Comparison of ENCODE assay signal across 8 cellular contexts in genomic region chr2:240569523-240569997, GRCh38. TPM values are rescaled to one million over a fixed set of nuclear protein-coding genes. Genes with fewer than 3 reads are reported as not detected.
DNase-seq lines count a peak whose midpoint lies in the region; ATAC-seq and TF ChIP-seq lines count a peak whose summit lies in the region.

No MANE protein-coding gene starts in this region.

- DNase-seq in GM23248 (no peak), left ventricle myocardium superior (peak; percentile 35), NCI-H82 (lab: John Stamatoyannopoulos, UW) (no peak), GM10248 (ENCODE audit: extremely low spot score) (no peak), NCI-H1930 (lab: John Stamatoyannopoulos, UW) (no peak)
- no peak for DNase-seq in activated CD8-positive, alpha-beta T cell treated with anti-CD3 and anti-CD28 coated beads for 36 hours

- no peaks in the 10 kb centered on the region for H3K9me2 ChIP-seq in GM23248 (ENCODE audit: insufficient read depth)

- no peaks in the 10 kb centered on the region; the same call in 1 of the 2 replicates for H3F3A ChIP-seq in GM23248 (ENCODE audit: insufficient read depth)

- H2AFZ ChIP-seq in GM23248: no peak overlapping the region

- H3K9me3 ChIP-seq in GM23248 (ENCODE audit: low read depth): no peaks in the 10 kb centered on the region

- H3K9me3 Mint-ChIP-seq in activated CD8-positive, alpha-beta T cell treated with anti-CD3 and anti-CD28 coated beads for 36 hours: no peaks in the 10 kb centered on the region

- intact Hi-C loops in activated CD8-positive, alpha-beta T cell treated with anti-CD3 and anti-CD28 coated beads for 36 hours (cut with micrococcal nuclease): loop anchor here (5.0 kb wide), 2 partner anchors 52 to 53 kb away; no protein-coding TSS in a partner anchor
- intact Hi-C loops in left ventricle myocardium superior (cut with micrococcal nuclease): no loop called here

- no peaks in the 10 kb centered on the region for H3K27me3 ChIP-seq in GM23248 (replicated peaks; ENCODE audit: insufficient read depth)

- peak overlapping the region; percentile 74 for H3K4me3 ChIP-seq in GM23248
- peak overlapping the region; percentile 67 to 79 (median 71) for H3K4me3 ChIP-seq in skin epidermis

- WGBS in GM23248 (ENCODE audit: low coverage in 1 of 2, low lambda C conversion rate in 2 of 2, missing lambda C conversion rate in 2 of 2), 2 experiments: 86 to 91% methylated on average over 9 of the region's 9 CpGs

- TF ChIP-seq CTCF in activated CD8-positive, alpha-beta T cell treated with anti-CD3 and anti-CD28 coated beads for 36 hours (IDR thresholded peaks at IDR 0.05): no peak
- no peak for TF ChIP-seq CTCF in GM10248 (IDR thresholded peaks at IDR 0.05; ENCODE audit: control extremely low read depth, extremely low read depth, low read depth, missing control alignments)

- H3K27ac ChIP-seq in GM23248 (no peak overlapping the region), skin epidermis (peak overlapping the region in 13 of 21 experiments; percentile 10 to 90 (median 80))

- peak overlapping the region; percentile 69 for H3K4me2 ChIP-seq in GM23248 (ENCODE audit: unreplicated experiment)

- peak overlapping the region; percentile 70 for H3K27ac Mint-ChIP-seq in activated CD8-positive, alpha-beta T cell treated with anti-CD3 and anti-CD28 coated beads for 36 hours

- in situ Hi-C loops in GM23248 (cut with MboI): no loop called here

- no peak for ATAC-seq in activated CD8-positive, alpha-beta T cell treated with anti-CD3 and anti-CD28 coated beads for 36 hours
- ATAC-seq in left ventricle myocardium superior: no peak
- ATAC-seq in GM21526 (IDR thresholded peaks at IDR 0.05; ENCODE audit: low FRiP score, unreplicated experiment): no peak

- 0 out of 2 replicates have a peak, but pooled peaks cover 7% of the 10 kb centered on the region for H3K79me2 ChIP-seq in GM23248 (ENCODE audit: insufficient read depth)

- no peaks in the 10 kb centered on the region for H3K36me3 ChIP-seq in GM23248 (ENCODE audit: low read depth)

- peaks cover 17% of the 10 kb centered on the region for H3K4me1 ChIP-seq in GM23248 (ENCODE audit: insufficient read depth)

- peaks cover 9% of the 10 kb centered on the region for H3K36me3 Mint-ChIP-seq in activated CD8-positive, alpha-beta T cell treated with anti-CD3 and anti-CD28 coated beads for 36 hours (ENCODE audit: low read depth)

- POLR2A ChIA-PET in activated CD8-positive, alpha-beta T cell treated with anti-CD3 and anti-CD28 coated beads for 36 hours (lab: Charles Lee): interaction anchor here (0.9 to 13.3 kb wide), 4 partner anchors 9 to 55 kb away, joined by 3 to 118 read pairs (median 3); partner anchors contain the start of gene CAPN10
- POLR2A ChIA-PET in GM10248 (lab: Yijun Ruan, JAX): interaction anchor here (1.5 kb wide), 1 partner anchor 15 kb away, joined by 4 read pairs; no protein-coding TSS in a partner anchor

- no peaks in the 10 kb centered on the region for H4K20me1 ChIP-seq in GM23248 (ENCODE audit: insufficient read depth)

- CTCF ChIA-PET in activated CD8-positive, alpha-beta T cell treated with anti-CD3 and anti-CD28 coated beads for 36 hours (lab: Charles Lee): interaction anchor here (1.3 to 2.1 kb wide), 4 partner anchors 10 to 56 kb away, joined by 3 to 18 read pairs (median 8); partner anchors contain the start of gene CAPN10
- CTCF ChIA-PET in GM10248 (lab: Yijun Ruan, JAX): interaction anchor here (1.1 to 1.7 kb wide), 2 partner anchors 9 to 16 kb away, joined by 3 to 17 read pairs; no protein-coding TSS in a partner anchor

- H3K4me3 Mint-ChIP-seq in activated CD8-positive, alpha-beta T cell treated with anti-CD3 and anti-CD28 coated beads for 36 hours: peak overlapping the region; percentile 70

- H3K27me3 Mint-ChIP-seq in activated CD8-positive, alpha-beta T cell treated with anti-CD3 and anti-CD28 coated beads for 36 hours: no peaks in the 10 kb centered on the region

- H3K9ac ChIP-seq in GM23248: peak overlapping the region; percentile 66; the same call in 1 of the 2 replicates

- peaks cover 33% of the 10 kb centered on the region for H3K4me1 Mint-ChIP-seq in activated CD8-positive, alpha-beta T cell treated with anti-CD3 and anti-CD28 coated beads for 36 hours (ENCODE audit: low read depth)

RNA-seq across cellular contexts. Expression of gene RNPEPL1, which starts 1.3 kb away (rescaled TPM):
- 20.2 and 23.0 TPM in 2 replicates for total RNA-seq in GM23248 (2014; rRNA removed; shearing (Covaris generic))
- polyA plus RNA-seq in GM23248 (2016; fragmentation: Nextera tagmentation; extraction: Ambion mirVana): 11.1 and 11.2 TPM in 2 replicates
- 10 to 100 TPM; 39.1 to 40.5 TPM for total RNA-seq in activated CD8-positive, alpha-beta T cell treated with anti-CD3 and anti-CD28 coated beads for 36 hours
- 105 TPM for total RNA-seq in left ventricle myocardium superior

RNA-seq across cellular contexts. Expression of gene DUSP28, which starts 9.4 kb away (rescaled TPM):
- total RNA-seq in GM23248 (2014; rRNA removed; shearing (Covaris generic)): 1.5 and 3.2 TPM in 2 replicates
- 4.9 and 5.8 TPM in 2 replicates for polyA plus RNA-seq in GM23248 (2016; fragmentation: Nextera tagmentation; extraction: Ambion mirVana)
- 1 to 10 TPM; 4.5 to 6.2 TPM for total RNA-seq in activated CD8-positive, alpha-beta T cell treated with anti-CD3 and anti-CD28 coated beads for 36 hours
- total RNA-seq in left ventricle myocardium superior: 13.2 TPM

RNA-seq across cellular contexts. Expression of gene ANKMY1, which starts 11.8 kb away (rescaled TPM):
- total RNA-seq in GM23248 (2014; rRNA removed; shearing (Covaris generic)): 10.1 and 12.8 TPM in 2 replicates
- 5.1 and 5.6 TPM in 2 replicates for polyA plus RNA-seq in GM23248 (2016; fragmentation: Nextera tagmentation; extraction: Ambion mirVana)
- total RNA-seq in activated CD8-positive, alpha-beta T cell treated with anti-CD3 and anti-CD28 coated beads for 36 hours: 10 to 100 TPM; 14.5 to 18.6 TPM
- total RNA-seq in left ventricle myocardium superior: 5.1 TPM

RNA-seq across cellular contexts. Expression of gene CAPN10, which starts 17.0 kb away (rescaled TPM):
- 13.3 and 29.5 TPM in 2 replicates for total RNA-seq in GM23248 (2014; rRNA removed; shearing (Covaris generic))
- 10.0 and 11.5 TPM in 2 replicates for polyA plus RNA-seq in GM23248 (2016; fragmentation: Nextera tagmentation; extraction: Ambion mirVana)
- 10 to 100 TPM; 26.8 to 29.1 TPM for total RNA-seq in activated CD8-positive, alpha-beta T cell treated with anti-CD3 and anti-CD28 coated beads for 36 hours
- 51.2 TPM for total RNA-seq in left ventricle myocardium superior

RNA-seq across cellular contexts. Expression of gene GPR35, which starts 55.7 kb away (rescaled TPM):
- total RNA-seq in GM23248 (2014; rRNA removed; shearing (Covaris generic)): 0.25 TPM in 1 of 2 replicates, not detected in the other
- 0.14 and 0.27 TPM in 2 replicates for polyA plus RNA-seq in GM23248 (2016; fragmentation: Nextera tagmentation; extraction: Ambion mirVana)
- total RNA-seq in activated CD8-positive, alpha-beta T cell treated with anti-CD3 and anti-CD28 coated beads for 36 hours: 10 to 100 TPM; 14.4 to 14.6 TPM
- total RNA-seq in left ventricle myocardium superior: 2.1 TPM
